ENCODE assay signal across 8 cellular contexts in genomic region chr7:78020131-78020873, GRCh38.
DNase-seq lines count a peak whose midpoint lies in the region; ATAC-seq and TF ChIP-seq lines count a peak whose summit lies in the region.

No MANE protein-coding gene starts in this region.

- H3K27ac Mint-ChIP-seq in naive B cell: peak overlapping the region; percentile 37 to 94 (median 78)

- ATAC-seq in GM19438 (IDR thresholded peaks at IDR 0.05; ENCODE audit: low read depth, unreplicated experiment) (peak; percentile 39), HG03521 (IDR thresholded peaks at IDR 0.05; ENCODE audit: unreplicated experiment) (peak; percentile 27), naive B cell (ENCODE audit: low read depth in 2 of 2) (peak; percentile 37 to 46), aorta (ENCODE audit: low FRiP score) (peak; percentile 91)

- peak overlapping the region; percentile 80 to 98 for H3K27ac ChIP-seq in aorta (ENCODE audit: low read depth in 1 of 2, low read length in 2 of 2)

- H3K4me1 ChIP-seq in aorta (ENCODE audit: control insufficient read depth in 1 of 2, insufficient read depth in 2 of 2, low read length in 2 of 2): no peaks in the 10 kb centered on the region

- H3K27me3 ChIP-seq in aorta (ENCODE audit: control insufficient read depth in 1 of 2, insufficient read depth in 2 of 2, low read length in 1 of 2): no peaks in the 10 kb centered on the region

- peaks cover 0 to 8% (median 0%) of the 10 kb centered on the region in 3 donors for H3K27me3 Mint-ChIP-seq in naive B cell

- 1% methylated on average over 18 to 25 of the region's 25 CpGs for WGBS in aorta, 2 donors

- H3K4me1 Mint-ChIP-seq in naive B cell: peaks cover 9 to 15% (median 13%) of the 10 kb centered on the region in 3 donors

- TF ChIP-seq CTCF in fibroblast of mammary gland (conservative IDR thresholded peaks at IDR 0.05; ENCODE audit: control insufficient read depth, insufficient read depth, low read depth, low read length): peak; percentile 56

- H3K36me3 ChIP-seq in aorta (ENCODE audit: control insufficient read depth in 1 of 2, insufficient read depth in 2 of 2, low read length in 1 of 2): no peaks in the 10 kb centered on the region

- no peaks in the 10 kb centered on the region for H3K9me3 Mint-ChIP-seq in naive B cell

- H3K4me3 ChIP-seq in fibroblast of mammary gland (ENCODE audit: control insufficient read depth, low read depth, low read length): peak overlapping the region; percentile 61
- H3K4me3 ChIP-seq in aorta (ENCODE audit: low read length in 2 of 2): peak overlapping the region; percentile 35 to 84

- DNase-seq in DMS114 treated with DMSO at 0.1 percent for 48 hours (lab: John Stamatoyannopoulos, UW; ENCODE audit: unreplicated experiment): peak; percentile 55
- DNase-seq in NCI-H526 treated with DMSO at 0.1 percent for 48 hours (lab: John Stamatoyannopoulos, UW): peak; percentile 73
- peak; percentile 7 for DNase-seq in activated T-cell treated with anti-CD3 and anti-CD28 coated beads for 4 hours
- DNase-seq in fibroblast of mammary gland (ENCODE audit: low read depth): peak; percentile 89
- DNase-seq in naive B cell: peak; percentile 37
- peak in 1 of 2 donors; percentile 59 for DNase-seq in aorta

- peak overlapping the region; percentile 79 to 92 (median 84) for H3K4me3 Mint-ChIP-seq in naive B cell

- no peaks in the 10 kb centered on the region for H3K36me3 Mint-ChIP-seq in naive B cell

- intact Hi-C loops in aorta (cut with DNase I): loop anchor here (2.0 to 10.0 kb wide), 5 partner anchors 76 to 1157 kb away; no protein-coding TSS in a partner anchor

- H3K9me3 ChIP-seq in aorta (ENCODE audit: control insufficient read depth, low read length): no peaks in the 10 kb centered on the region

Comparison
In these comparisons a context has a peak if more than half of its experiments do, and no peak if none do; other contexts are left out.
1. ATAC-seq: peak in every context shown above with its lines; median percentile 91 in aorta; 42 in naive B cell; 39 in GM19438; 27 in HG03521.